ENCODE assay signal across 19 cellular contexts in the genomic region with DNA sequence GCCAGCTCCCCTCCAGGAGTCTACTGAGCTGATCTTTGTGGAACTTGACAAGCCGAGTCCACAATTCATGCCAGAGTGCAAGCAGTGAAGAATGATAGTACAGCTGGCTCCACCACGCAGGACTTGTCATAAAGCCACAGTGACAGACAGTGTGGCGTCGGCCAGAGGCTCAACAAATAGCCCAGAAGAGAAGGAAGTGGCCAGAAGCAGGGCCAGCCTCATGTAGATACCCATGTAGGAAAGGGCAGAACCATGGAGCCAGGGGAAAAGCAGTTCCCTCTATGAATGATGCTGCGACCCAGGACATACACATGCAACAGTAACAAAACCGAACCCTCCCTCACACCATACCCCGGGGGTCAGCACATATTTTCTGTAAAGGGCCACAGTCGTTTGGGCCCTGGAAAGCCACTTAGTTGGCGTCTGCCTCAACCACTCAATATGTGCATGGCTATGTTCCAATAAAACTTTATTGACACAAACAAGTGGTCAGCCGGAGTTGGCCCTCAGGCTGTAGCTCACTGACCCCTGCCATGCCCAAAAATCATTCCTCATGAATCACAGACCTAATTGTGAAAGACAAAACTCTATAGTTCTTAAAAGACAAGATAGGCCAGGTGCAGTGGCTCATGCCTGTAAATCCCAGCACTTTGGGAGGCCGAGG.
DNase-seq lines count a peak whose midpoint lies in the region; ATAC-seq, FAIRE-seq and TF ChIP-seq lines count a peak whose summit lies in the region.
"Had no signal": no experiment of that assay in that cellular context is flagged by ENCODE, and none has a peak within 500 bp of the region (broad histone marks: within the 10 kb centered on the region; RNA-seq: fewer than 3 reads in every experiment).

No MANE protein-coding gene starts in this region.

- FAIRE-seq in HepG2 (lab: Jason Lieb, UNC) = no peak
- FAIRE-seq: H1 had no signal

- no peaks in the 10 kb centered on the region for H3K36me3 ChIP-seq in HepG2 (replicated peaks in 1 of 2; ENCODE audit: control insufficient read depth in 1 of 2, insufficient read depth in 2 of 2, low read length in 2 of 2)

- no peak overlapping the region for H2AFZ ChIP-seq in HepG2 (ENCODE audit: low read length)

- DNase-seq in activated CD4-positive, alpha-beta T cell treated with anti-CD3 and anti-CD28 coated beads, Interleukin-2, amount 10 ng/mL, durations not matched to agents 7 days and 5 days = no peak
- no peak for DNase-seq in activated CD4-positive, alpha-beta T cell treated with anti-CD3 and anti-CD28 coated beads for 4 hours
- no peak for DNase-seq in T-helper 17 cell
- no peak for DNase-seq in HepG2 (ENCODE audit: low spot score)
- DNase-seq in glutamatergic neuron = no peak
- no peak for DNase-seq in A172 (ENCODE audit: low spot score)
- DNase-seq: activated CD4-positive, CD25-positive, alpha-beta regulatory T cell treated with anti-CD3 and anti-CD28 coated beads, Interleukin-2, amount 50 U/mL, for 72 hours; effector CD8-positive, alpha-beta T cell; foreskin melanocyte; KBM-7; NCI-H1417; NCI-H446; stimulated activated naive B cell treated with anti-CD40 and anti-IgM and Interleukin-4, amounts not matched to agents 10 μg/mL and 1 μg/mL and 100 μg/mL, for 72 hours had no signal

- peak overlapping the region; percentile 9 for H3K27ac Mint-ChIP-seq in activated CD4-positive, alpha-beta T cell treated with anti-CD3 and anti-CD28 coated beads, Interleukin-2, amount 10 ng/mL, durations not matched to agents 7 days and 5 days
- H3K27ac Mint-ChIP-seq in T-helper 17 cell (no peak overlapping the region), glutamatergic neuron (ENCODE audit: unreplicated experiment) (no peak overlapping the region)
- H3K27ac Mint-ChIP-seq: activated T-helper 1 cell treated with anti-CD3 and anti-CD28 coated beads, Interleukin-12 subunit alpha, Interleukin-12 subunit beta, Interleukin-2, Interleukin-4 antibody, amounts not matched to agents 30 ng/mL and 10 ng/mL and 1 ng/mL, durations not matched to agents 14 hours and 24 hours and 36 hours had no signal

- ATAC-seq in T-helper 17 cell (no peak), HepG2 (no peak), HG03097 (IDR thresholded peaks at IDR 0.05; ENCODE audit: low FRiP score, unreplicated experiment) (no peak)
- ATAC-seq: stimulated activated naive B cell treated with anti-CD40 and anti-IgM and Interleukin-4, amounts not matched to agents 10 μg/mL and 1 μg/mL and 100 μg/mL, for 72 hours had no signal

- H3K27ac ChIP-seq in HepG2 (ENCODE audit: extremely low read length, insufficient read depth, low read length) (no peak overlapping the region), skin epidermis (peak overlapping the region in 11 of 21 experiments; percentile 3 to 77 (median 44))
- H3K27ac ChIP-seq: 22Rv1 had no signal

- no peak for TF ChIP-seq RAD21 in HepG2 (CRISPR knock-in tag; IDR thresholded peaks at IDR 0.05)

- no peak overlapping the region for H3K9ac ChIP-seq in HepG2 (ENCODE audit: insufficient read depth, low read depth, low read length)

- intact Hi-C loops in HepG2 (cut with micrococcal nuclease; ENCODE audit: unreplicated experiment) = no loop called here

- TF ChIP-seq POLR2A in HepG2 (IDR thresholded peaks at IDR 0.05; ENCODE audit: insufficient read depth in 1 of 2, low read depth in 2 of 2, low read length in 2 of 2) = no peak

- no peaks in the 10 kb centered on the region for H3K79me2 ChIP-seq in HepG2 (ENCODE audit: insufficient read depth, low read length)

- H3K4me1 Mint-ChIP-seq in activated CD4-positive, alpha-beta T cell treated with anti-CD3 and anti-CD28 coated beads, Interleukin-2, amount 10 ng/mL, durations not matched to agents 7 days and 5 days = peaks cover 24% of the 10 kb centered on the region
- H3K4me1 Mint-ChIP-seq in T-helper 17 cell (peaks cover 18% of the 10 kb centered on the region), glutamatergic neuron (ENCODE audit: low read depth, unreplicated experiment) (no peaks in the 10 kb centered on the region)

- in situ Hi-C loops in HepG2 (cut with HindIII; ENCODE audit: extremely low pct_ligation_motif_present, low pct_unique_long_range_greater_than_20kb) = no loop called here

- no peaks in the 10 kb centered on the region for H3K4me1 ChIP-seq in HepG2 (ENCODE audit: insufficient read depth, low read length)

- H3K36me3 Mint-ChIP-seq in activated CD4-positive, alpha-beta T cell treated with anti-CD3 and anti-CD28 coated beads, Interleukin-2, amount 10 ng/mL, durations not matched to agents 7 days and 5 days (ENCODE audit: low read depth) = peaks cover 3% of the 10 kb centered on the region
- H3K36me3 Mint-ChIP-seq in T-helper 17 cell (ENCODE audit: low read depth) (peaks cover 2% of the 10 kb centered on the region), glutamatergic neuron (ENCODE audit: unreplicated experiment) (peaks cover 8% of the 10 kb centered on the region)
- H3K36me3 Mint-ChIP-seq: brain; stimulated activated naive B cell treated with anti-CD40 and anti-IgM and Interleukin-4, amounts not matched to agents 10 μg/mL and 1 μg/mL and 100 μg/mL, for 72 hours had no signal

- no peak overlapping the region for H3K4me2 ChIP-seq in HepG2 (ENCODE audit: low read depth, low read length)

- no TSS peak for BruUV-seq in HepG2 (replicated peaks; lab: Mats Ljungman, UMichigan)

- 10% methylated on average over 11 of the region's 11 CpGs for WGBS in HepG2 (ENCODE audit: low lambda C conversion rate)

- H3K4me3 ChIP-seq in HepG2 (replicated peaks in 1 of 3; ENCODE audit: insufficient read depth in 1 of 3, low read depth in 2 of 3, low read length in 3 of 3) (no peak overlapping the region), skin epidermis (no peak overlapping the region)

- H3K27me3 Mint-ChIP-seq in activated CD4-positive, alpha-beta T cell treated with anti-CD3 and anti-CD28 coated beads, Interleukin-2, amount 10 ng/mL, durations not matched to agents 7 days and 5 days = peaks cover 18% of the 10 kb centered on the region
- H3K27me3 Mint-ChIP-seq in T-helper 17 cell (peaks cover 22% of the 10 kb centered on the region), glutamatergic neuron (ENCODE audit: unreplicated experiment) (peaks cover 6% of the 10 kb centered on the region)

- no peak for TF ChIP-seq CTCF in HepG2 (CRISPR knock-in tag; IDR thresholded peaks at IDR 0.05)
- TF ChIP-seq CTCF in glutamatergic neuron (IDR thresholded peaks at IDR 0.05; ENCODE audit: partially characterized antibody, unreplicated experiment) = no peak

- no peak for TF ChIP-seq EP300 in HepG2 (IDR thresholded peaks at IDR 0.05; ENCODE audit: low read depth in 2 of 2, low read length in 2 of 2)
- no peak for TF ChIP-seq EP300 in HepG2 (CRISPR knock-in tag; IDR thresholded peaks at IDR 0.05; ENCODE audit: borderline replicate concordance)

- H3K9me3 ChIP-seq in T-helper 17 cell (ENCODE audit: control insufficient read depth, low read length, poor library complexity, severe bottlenecking) (no peaks in the 10 kb centered on the region), HepG2 (ENCODE audit: low read length) (no peaks in the 10 kb centered on the region)

- H3K4me3 Mint-ChIP-seq in activated CD4-positive, alpha-beta T cell treated with anti-CD3 and anti-CD28 coated beads, Interleukin-2, amount 10 ng/mL, durations not matched to agents 7 days and 5 days = no peak overlapping the region
- H3K4me3 Mint-ChIP-seq in T-helper 17 cell (peak overlapping the region; percentile 82), glutamatergic neuron (ENCODE audit: unreplicated experiment) (no peak overlapping the region)
- H3K4me3 Mint-ChIP-seq: activated T-helper 1 cell treated with anti-CD3 and anti-CD28 coated beads, Interleukin-12 subunit alpha, Interleukin-12 subunit beta, Interleukin-2, Interleukin-4 antibody, amounts not matched to agents 30 ng/mL and 10 ng/mL and 1 ng/mL, durations not matched to agents 14 hours and 24 hours and 36 hours had no signal

- peaks cover 13 to 66% of the 10 kb centered on the region in 2 experiments for H3K27me3 ChIP-seq in HepG2 (ENCODE audit: control insufficient read depth in 1 of 2, insufficient read depth in 2 of 2, low read length in 2 of 2)

- CTCF ChIA-PET in activated CD4-positive, alpha-beta T cell treated with anti-CD3 and anti-CD28 coated beads, Interleukin-2, amount 10 ng/mL, durations not matched to agents 7 days and 5 days (lab: Charles Lee) = interaction anchor here (0.6 to 1.5 kb wide), 3 partner anchors 13 to 124 kb away, joined by 3 to 4 read pairs (median 3); no protein-coding TSS in a partner anchor
- CTCF ChIA-PET in HepG2 (lab: Yijun Ruan, JAX; ENCODE audit: low intra/inter-chr PET ratio, low total read pairs) = no interaction called here

- POLR2A ChIA-PET in activated CD4-positive, alpha-beta T cell treated with anti-CD3 and anti-CD28 coated beads, Interleukin-2, amount 10 ng/mL, durations not matched to agents 7 days and 5 days (lab: Charles Lee) = no interaction called here
- POLR2A ChIA-PET in HepG2 (lab: Yijun Ruan, JAX) = no interaction called here

- H4K20me1 ChIP-seq in HepG2 (ENCODE audit: insufficient read depth, low read length) = no peaks in the 10 kb centered on the region

- H3K9me3 Mint-ChIP-seq in activated CD4-positive, alpha-beta T cell treated with anti-CD3 and anti-CD28 coated beads, Interleukin-2, amount 10 ng/mL, durations not matched to agents 7 days and 5 days = peaks cover 6% of the 10 kb centered on the region
- H3K9me3 Mint-ChIP-seq in glutamatergic neuron (ENCODE audit: unreplicated experiment) = peaks cover 29% of the 10 kb centered on the region
- H3K9me3 Mint-ChIP-seq: activated T-helper 1 cell treated with anti-CD3 and anti-CD28 coated beads, Interleukin-12 subunit alpha, Interleukin-12 subunit beta, Interleukin-2, Interleukin-4 antibody, amounts not matched to agents 30 ng/mL and 10 ng/mL and 1 ng/mL, durations not matched to agents 14 hours and 24 hours and 36 hours had no signal
